ENCODE assay signal across 1 cellular context in genomic region chr10:33385686-33386085, GRCh38.
TF ChIP-seq lines count a peak whose summit lies in the region.

No MANE protein-coding gene starts in this region.

TF ChIP-seq in H1, 55 proteins besides CTCF, POLR2A, EP300 and RAD21:
- TF ChIP-seq CHD2 (IDR thresholded peaks at IDR 0.05; ENCODE audit: low read length) (no peak), POU5F1 (IDR thresholded peaks at IDR 0.05; ENCODE audit: low read depth, low read length) (no peak), ZNF274 (IDR thresholded peaks at IDR 0.05; ENCODE audit: borderline replicate concordance, extremely low read depth, low read length) (no peak), E2F6 (IDR thresholded peaks at IDR 0.05) (no peak), SIRT6 (IDR thresholded peaks at IDR 0.05; ENCODE audit: low read length) (no peak), CREB1 (IDR thresholded peaks at IDR 0.05) (no peak), CEBPB (IDR thresholded peaks at IDR 0.05; ENCODE audit: low read depth, low read length) (no peak), NRF1 (IDR thresholded peaks at IDR 0.05; ENCODE audit: low read depth, low read length) (no peak), CTBP2 (IDR thresholded peaks at IDR 0.05; ENCODE audit: borderline replicate concordance, insufficient read depth, insufficient read length, low read length) (no peak), BACH1 (IDR thresholded peaks at IDR 0.05; ENCODE audit: low read length) (no peak), SRF (IDR thresholded peaks at IDR 0.05; ENCODE audit: low read depth, low read length) (no peak), NANOG (IDR thresholded peaks at IDR 0.05; ENCODE audit: insufficient read depth, low read depth, low read length, poor library complexity, severe bottlenecking) (no peak), SP2 (IDR thresholded peaks at IDR 0.05; ENCODE audit: low read length) (no peak), RXRA (IDR thresholded peaks at IDR 0.05; ENCODE audit: insufficient read depth, low read depth, low read length) (no peak), POLR2AphosphoS5 (IDR thresholded peaks at IDR 0.05; ENCODE audit: low read depth, low read length) (no peak), CHD1 (IDR thresholded peaks at IDR 0.05; ENCODE audit: low read depth, low read length) (no peak), SAP30 (IDR thresholded peaks at IDR 0.05; ENCODE audit: insufficient read depth, insufficient replicate concordance, low read length) (no peak), SIN3A (conservative IDR thresholded peaks at IDR 0.05 in 1 of 2, IDR thresholded peaks at IDR 0.05 in 1 of 2; ENCODE audit: low read depth in 1 of 2, low read length in 2 of 2) (no peak), SP1 (IDR thresholded peaks at IDR 0.05; ENCODE audit: low read depth, low read length) (no peak)
